ENCODE assay signal across 28 cellular contexts in genomic region chr17:58385359-58385899, GRCh38. TPM values are rescaled to one million over a fixed set of nuclear protein-coding genes. Genes with fewer than 3 reads are reported as not detected.
"Had no signal": no experiment of that assay in that cellular context is flagged by ENCODE, and none has a peak within 500 bp of the region (broad histone marks: within the 10 kb centered on the region; RNA-seq: fewer than 3 reads in every experiment).

No MANE protein-coding gene starts in this region.

- H3K36me3 Mint-ChIP-seq: stimulated activated effector memory CD8-positive, alpha-beta T cell treated with anti-CD3 and anti-CD28 coated beads, Interleukin-12 subunit alpha, Interleukin-12 subunit beta, amount 100 ng/mL, for 72 hours had no signal

- DNase-seq: activated CD4-positive, alpha-beta T cell treated with anti-CD3 and anti-CD28 coated beads for 1 hour; activated CD4-positive, alpha-beta T cell treated with anti-CD3 and anti-CD28 coated beads, Interleukin-2, amount 50 U/mL, for 4 hours; activated CD8-positive, alpha-beta memory T cell treated with anti-CD3 and anti-CD28 coated beads for 24 hours; activated CD8-positive, alpha-beta memory T cell treated with anti-CD3 and anti-CD28 coated beads, Interleukin-2, amount 50 U/mL, for 4 hours; activated naive CD4-positive, alpha-beta T cell; activated T-cell treated with anti-CD3 and anti-CD28 coated beads, Interleukin-2, amount 50 U/mL, for 24 hours; adrenal gland; brain microvascular endothelial cell; caudate nucleus; effector memory CD4-positive, alpha-beta T cell; foreskin melanocyte; immature natural killer cell; lower lobe of right lung; naive thymus-derived CD8-positive, alpha-beta T cell; nucleus accumbens; small intestine; stimulated activated CD4-positive, alpha-beta T cell treated with anti-CD3 and anti-CD28 coated beads, Interleukin-2, amount 100 ng/mL, for 24 hours; stimulated activated naive CD8-positive, alpha-beta T cell treated with anti-CD3 and anti-CD28 coated beads, Interleukin-15, amount 100 ng/mL, for 72 hours; tibial artery had no signal

- H3K9me3 ChIP-seq: adrenal gland, ascending aorta, lower lobe of right lung, tibial artery had no signal

- H3K4me1 ChIP-seq: ascending aorta, tibial artery had no signal

- H3K27ac Mint-ChIP-seq: activated T-cell treated with anti-CD3 and anti-CD28 coated beads, Interleukin-2, amount 50 U/mL, for 24 hours; activated T-helper 17 cell treated with anti-CD3 and anti-CD28 coated beads, Interleukin-2, amount 50 U/mL, for 72 hours; naive thymus-derived CD8-positive, alpha-beta T cell; stimulated activated effector memory CD8-positive, alpha-beta T cell treated with anti-CD3 and anti-CD28 coated beads, Interleukin-12 subunit alpha, Interleukin-12 subunit beta, amount 100 ng/mL, for 72 hours; stimulated activated naive CD8-positive, alpha-beta T cell treated with anti-CD3 and anti-CD28 coated beads, Interleukin-15, amount 100 ng/mL, for 72 hours had no signal

- H3K27me3 Mint-ChIP-seq: activated naive CD8-positive, alpha-beta T cell; activated T-cell treated with anti-CD3 and anti-CD28 coated beads, Interleukin-2, amount 50 U/mL, for 24 hours; activated T-helper 17 cell treated with anti-CD3 and anti-CD28 coated beads, Interleukin-2, amount 50 U/mL, for 72 hours; naive thymus-derived CD8-positive, alpha-beta T cell; stimulated activated naive CD8-positive, alpha-beta T cell treated with anti-CD3 and anti-CD28 coated beads, Interleukin-15, amount 100 ng/mL, for 72 hours had no signal

- H3K4me3 Mint-ChIP-seq: activated naive CD8-positive, alpha-beta T cell; activated T-cell treated with anti-CD3 and anti-CD28 coated beads, Interleukin-2, amount 50 U/mL, for 24 hours; activated T-helper 17 cell treated with anti-CD3 and anti-CD28 coated beads, Interleukin-2, amount 50 U/mL, for 72 hours; immature natural killer cell; naive thymus-derived CD8-positive, alpha-beta T cell; stimulated activated effector memory CD8-positive, alpha-beta T cell treated with anti-CD3 and anti-CD28 coated beads, Interleukin-12 subunit alpha, Interleukin-12 subunit beta, amount 100 ng/mL, for 72 hours; stimulated activated naive CD8-positive, alpha-beta T cell treated with anti-CD3 and anti-CD28 coated beads, Interleukin-15, amount 100 ng/mL, for 72 hours had no signal

- ATAC-seq: activated T-helper 17 cell treated with anti-CD3 and anti-CD28 coated beads, Interleukin-2, amount 50 U/mL, for 72 hours; left lobe of liver; naive thymus-derived CD8-positive, alpha-beta T cell; sciatic nerve; stimulated activated effector memory CD8-positive, alpha-beta T cell treated with anti-CD3 and anti-CD28 coated beads, Interleukin-12 subunit alpha, Interleukin-12 subunit beta, amount 100 ng/mL, for 72 hours; stimulated activated naive CD8-positive, alpha-beta T cell treated with anti-CD3 and anti-CD28 coated beads, Interleukin-15, amount 100 ng/mL, for 72 hours had no signal

- H3K4me3 ChIP-seq: adrenal gland, ascending aorta, lower lobe of right lung, tibial artery had no signal

- H3K27ac ChIP-seq: adrenal gland, ascending aorta, brain microvascular endothelial cell, lower lobe of right lung, tibial artery had no signal

- FAIRE-seq: small intestine, urothelium cell line had no signal

- H3K9me3 Mint-ChIP-seq: activated T-cell treated with anti-CD3 and anti-CD28 coated beads, Interleukin-2, amount 50 U/mL, for 24 hours; activated T-helper 17 cell treated with anti-CD3 and anti-CD28 coated beads, Interleukin-2, amount 50 U/mL, for 72 hours; immature natural killer cell; naive thymus-derived CD8-positive, alpha-beta T cell; stimulated activated effector memory CD8-positive, alpha-beta T cell treated with anti-CD3 and anti-CD28 coated beads, Interleukin-12 subunit alpha, Interleukin-12 subunit beta, amount 100 ng/mL, for 72 hours; stimulated activated naive CD8-positive, alpha-beta T cell treated with anti-CD3 and anti-CD28 coated beads, Interleukin-15, amount 100 ng/mL, for 72 hours had no signal

- H3K27me3 ChIP-seq: adrenal gland, ascending aorta, tibial artery had no signal

- H3K36me3 ChIP-seq: adrenal gland, ascending aorta, brain microvascular endothelial cell, lower lobe of right lung, tibial artery had no signal

RNA-seq across cellular contexts. Expression of gene RNF43, which starts 31.9 kb away (rescaled TPM):
- total RNA-seq: dermis microvascular lymphatic vessel endothelial cell, mesenteric fat pad had no signal

RNA-seq across cellular contexts. Expression of gene TSPOAP1, which starts 56.8 kb away (rescaled TPM):
- total RNA-seq: dermis microvascular lymphatic vessel endothelial cell had no signal
